Comparison of ENCODE assay signal across 1 cellular context in the genomic region with DNA sequence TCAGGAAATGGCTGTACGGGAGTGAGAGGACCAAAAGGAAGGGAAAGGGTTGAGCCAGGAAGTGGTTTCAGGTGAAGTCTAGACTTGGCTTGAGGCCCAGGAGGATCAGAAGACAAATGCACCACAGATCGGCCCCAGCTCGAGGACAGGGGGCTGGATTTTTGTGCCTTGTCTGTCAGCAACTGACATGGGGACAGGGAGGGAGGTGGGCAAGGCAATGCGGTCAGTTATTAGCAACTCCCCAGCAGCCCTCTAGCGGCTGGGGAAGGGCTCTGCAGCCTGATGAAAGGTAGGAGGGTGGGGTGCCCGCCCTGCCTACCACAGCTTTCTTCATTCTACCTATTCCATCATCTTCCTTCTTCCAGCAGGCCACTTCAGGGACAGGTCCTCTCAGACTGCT.
A peak's percentile ranks its signal among the peaks of the same experiment; 100 is the strongest.
TF ChIP-seq lines count a peak whose summit lies in the region.

No MANE protein-coding gene starts in this region.

TF ChIP-seq in H1, 55 proteins besides CTCF, POLR2A, EP300 and RAD21:
- TF ChIP-seq GABPA (IDR thresholded peaks at IDR 0.05; ENCODE audit: borderline replicate concordance, insufficient read depth, low read length) (no peak), MAX (IDR thresholded peaks at IDR 0.05) (0 out of 2 replicates have a peak, but pooled peaks have one; percentile 30)
